Comparison of ENCODE assay signal across 1 cellular context in the genomic region with DNA sequence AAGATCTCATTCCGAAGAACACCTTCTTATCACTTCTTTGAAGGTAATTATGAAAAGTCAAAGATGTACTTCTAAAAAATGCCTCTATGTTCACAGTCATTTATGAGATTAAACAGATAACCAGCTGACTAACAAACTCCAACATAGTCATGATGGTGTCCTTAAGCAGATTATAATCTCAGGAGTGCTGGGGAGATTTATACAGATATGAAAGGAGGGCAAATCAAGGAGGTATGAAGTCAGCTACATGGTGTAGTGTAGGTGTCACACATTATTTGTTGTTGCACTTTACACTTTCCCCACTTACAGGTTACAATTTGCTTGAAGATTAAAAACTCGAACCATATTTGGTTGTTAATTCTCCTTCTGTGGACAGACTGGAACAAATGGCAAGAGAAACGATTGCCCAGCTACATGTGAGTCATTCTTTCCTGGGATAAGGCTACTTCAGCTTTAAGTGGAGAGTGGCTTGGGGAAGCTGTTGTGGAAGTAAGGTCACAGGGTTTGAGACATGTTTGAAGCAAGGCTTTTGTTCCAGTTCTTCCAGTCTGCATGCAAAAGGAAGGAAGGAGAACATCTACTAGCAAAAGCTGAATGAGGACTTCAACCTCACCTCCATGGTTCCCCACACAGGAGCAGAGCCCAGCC.
TF ChIP-seq lines count a peak whose summit lies in the region.

No MANE protein-coding gene starts in this region.

TF ChIP-seq in HCT116, 20 proteins besides CTCF, POLR2A, EP300 and RAD21 (continued from another document):
- TF ChIP-seq REST (IDR thresholded peaks at IDR 0.05; ENCODE audit: low read depth) (no peak), JUND (IDR thresholded peaks at IDR 0.05) (peak; percentile 28; the same call in 1 of the 2 replicates), ATF3 (IDR thresholded peaks at IDR 0.05) (no peak), ZNF274 (IDR thresholded peaks at IDR 0.05; ENCODE audit: low read depth, low read length) (no peak)
TF ChIP-seq in HCT116: peak in this region for 3.
